In the genomic region with DNA sequence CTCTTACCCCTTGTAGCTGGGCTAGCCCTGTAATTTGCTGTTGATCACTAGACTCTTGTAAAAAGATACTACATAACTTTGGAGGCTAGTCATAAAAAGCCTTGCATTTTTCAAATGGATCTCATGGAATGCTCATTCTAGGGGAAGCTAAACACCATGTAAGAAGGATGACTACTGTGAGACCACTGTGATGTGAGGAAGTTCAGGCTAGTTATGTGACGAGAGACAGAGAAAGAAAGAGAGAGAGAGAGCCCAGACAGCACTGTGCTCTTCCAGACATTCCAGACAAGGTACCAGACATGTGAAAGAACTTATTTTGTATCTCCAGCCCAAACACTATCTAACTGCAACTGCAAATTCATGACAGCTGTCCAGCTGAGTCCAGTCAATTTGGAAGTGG, we compare ENCODE assay signal across 23 cellular contexts.
DNase-seq lines count a peak whose midpoint lies in the region; ATAC-seq, FAIRE-seq and TF ChIP-seq lines count a peak whose summit lies in the region.
"Had no signal": no experiment of that assay in that cellular context is flagged by ENCODE, and none has a peak within 500 bp of the region (broad histone marks: within the 10 kb centered on the region; RNA-seq: fewer than 3 reads in every experiment).

No MANE protein-coding gene starts in this region.

- TF ChIP-seq CTCF in fibroblast of the aortic adventitia (IDR thresholded peaks at IDR 0.05; ENCODE audit: insufficient read depth, low read length), result no peak
- TF ChIP-seq CTCF in retinal pigment epithelial cell (conservative IDR thresholded peaks at IDR 0.05; ENCODE audit: low read depth, low read length), result no peak
- TF ChIP-seq CTCF in CD8-positive, alpha-beta T cell (IDR thresholded peaks at IDR 0.05), result no peak
- no peak for TF ChIP-seq CTCF in PC-9 (conservative IDR thresholded peaks at IDR 0.05)

- H3K27ac ChIP-seq in SJSA1 (peak overlapping the region; percentile 46), PC-9 (no peak overlapping the region)
- no peak overlapping the region for H3K27ac ChIP-seq in CD8-positive, alpha-beta T cell (ENCODE audit: low read depth, low read length)
- H3K27ac ChIP-seq: BLaER1, cardiac muscle cell, right lobe of liver had no signal

- CTCF ChIA-PET in CD8-positive, alpha-beta T cell (lab: Charles Lee), result no interaction called here
- CTCF ChIA-PET in PC-9 (lab: Charles Lee), result no interaction called here

- no peaks in the 10 kb centered on the region for H3K36me3 ChIP-seq in SJSA1
- no peaks in the 10 kb centered on the region for H3K36me3 ChIP-seq in CD8-positive, alpha-beta T cell (ENCODE audit: insufficient read depth, low read length)
- no peaks in the 10 kb centered on the region for H3K36me3 ChIP-seq in PC-9 (ENCODE audit: low read depth)
- H3K36me3 ChIP-seq: BLaER1, cardiac muscle cell, right lobe of liver had no signal

- DNase-seq in EL (peak; percentile 82), SJSA1 (ENCODE audit: low read depth in 1 of 2, low spot score in 2 of 2) (peak; percentile 35 to 75), fibroblast of the aortic adventitia (ENCODE audit: low read depth) (peak; percentile 57), retinal pigment epithelial cell (ENCODE audit: low read depth) (peak; percentile 6), RCC 7860 (ENCODE audit: low spot score) (no peak), PC-9 (no peak)
- DNase-seq in CD8-positive, alpha-beta T cell, result no peak
- DNase-seq: activated CD4-positive, alpha-beta T cell treated with anti-CD3 and anti-CD28 coated beads, Interleukin-2, amount 10 ng/mL, durations not matched to agents 24 days and 14 days; activated naive CD8-positive, alpha-beta T cell treated with anti-CD3 and anti-CD28 coated beads, Interleukin-2, amount 50 U/mL, for 24 hours; glutamatergic neuron; left ventricle myocardium superior; NCI-H1092 treated with DMSO at 0.1 percent for 48 hours; NCI-H2081; NK-92 treated with Interleukin-12 subunit alpha and Interleukin-12 subunit beta, amount 100 ng/mL, for 24 hours; right lobe of liver; RPMI8226; stimulated activated CD4-positive, alpha-beta T cell treated with anti-CD3 and anti-CD28 coated beads, Interleukin-1b, Interleukin-23, amount 100 ng/mL, for 48 hours had no signal

- no peaks in the 10 kb centered on the region for H4K20me1 ChIP-seq in PC-9 (ENCODE audit: insufficient read depth)
- H4K20me1 ChIP-seq: BLaER1 had no signal

- H3K27me3 ChIP-seq in SJSA1 (replicated peaks) (no peaks in the 10 kb centered on the region), PC-9 (ENCODE audit: insufficient read depth, low read depth) (no peaks in the 10 kb centered on the region)
- no peaks in the 10 kb centered on the region for H3K27me3 ChIP-seq in CD8-positive, alpha-beta T cell (ENCODE audit: insufficient read depth, low read length)
- H3K27me3 ChIP-seq: BLaER1, cardiac muscle cell, right lobe of liver had no signal

- H3K4me1 ChIP-seq in SJSA1 (replicated peaks), result peaks cover 27% of the 10 kb centered on the region
- no peaks in the 10 kb centered on the region for H3K4me1 ChIP-seq in CD8-positive, alpha-beta T cell (ENCODE audit: insufficient read depth, low read length)
- no peaks in the 10 kb centered on the region for H3K4me1 ChIP-seq in PC-9 (replicated peaks; ENCODE audit: insufficient read depth)
- H3K4me1 ChIP-seq: BLaER1, right lobe of liver had no signal

- intact Hi-C loops in CD8-positive, alpha-beta T cell (cut with DNase I, micrococcal nuclease), result no loop called here
- intact Hi-C loops in PC-9 (cut with micrococcal nuclease; ENCODE audit: unreplicated experiment), result no loop called here

- BruUV-seq in PC-9 (replicated peaks; lab: Mats Ljungman, UMichigan), result no TSS peak

- ATAC-seq in CD8-positive, alpha-beta T cell, result no peak
- no peak for ATAC-seq in GM21786 (IDR thresholded peaks at IDR 0.05; ENCODE audit: unreplicated experiment)
- ATAC-seq: activated naive CD8-positive, alpha-beta T cell treated with anti-CD3 and anti-CD28 coated beads, Interleukin-2, amount 50 U/mL, for 24 hours; left ventricle myocardium superior; right lobe of liver had no signal

- no peaks in the 10 kb centered on the region for H3K4me1 Mint-ChIP-seq in CD8-positive, alpha-beta T cell (ENCODE audit: low read depth)
- H3K4me1 Mint-ChIP-seq: activated CD4-positive, alpha-beta T cell treated with anti-CD3 and anti-CD28 coated beads, Interleukin-2, amount 10 ng/mL, durations not matched to agents 24 days and 14 days; activated naive CD8-positive, alpha-beta T cell treated with anti-CD3 and anti-CD28 coated beads, Interleukin-2, amount 50 U/mL, for 24 hours had no signal

- no peak overlapping the region for H3K4me3 ChIP-seq in SJSA1
- no peak overlapping the region for H3K4me3 ChIP-seq in fibroblast of the aortic adventitia (ENCODE audit: low read depth, low read length)
- no peak overlapping the region for H3K4me3 ChIP-seq in retinal pigment epithelial cell (ENCODE audit: low read length)
- H3K4me3 ChIP-seq in CD8-positive, alpha-beta T cell (ENCODE audit: low read depth, low read length), result no peak overlapping the region
- H3K4me3 ChIP-seq in PC-9, result no peak overlapping the region
- H3K4me3 ChIP-seq: BLaER1, cardiac muscle cell, right lobe of liver had no signal

- H3K36me3 Mint-ChIP-seq in CD8-positive, alpha-beta T cell, result no peaks in the 10 kb centered on the region
- H3K36me3 Mint-ChIP-seq: type B pancreatic cell had no signal

- FAIRE-seq in RCC 7860 (lab: Jason Lieb, UNC), result no peak
- FAIRE-seq: D721Med had no signal

- H3K79me2 ChIP-seq in PC-9 (ENCODE audit: low read depth), result no peaks in the 10 kb centered on the region

- H3K4me3 Mint-ChIP-seq in CD8-positive, alpha-beta T cell, result no peak overlapping the region
- H3K4me3 Mint-ChIP-seq: activated CD4-positive, alpha-beta T cell treated with anti-CD3 and anti-CD28 coated beads, Interleukin-2, amount 10 ng/mL, durations not matched to agents 24 days and 14 days; activated naive CD8-positive, alpha-beta T cell treated with anti-CD3 and anti-CD28 coated beads, Interleukin-2, amount 50 U/mL, for 24 hours; stimulated activated naive CD8-positive, alpha-beta T cell treated with anti-CD3 and anti-CD28 coated beads, Interleukin-15, Interleukin-2, amounts not matched to agents 100 ng/mL and 50 ng/mL, for 24 hours; type B pancreatic cell had no signal

- no peaks in the 10 kb centered on the region for H3F3A ChIP-seq in PC-9 (ENCODE audit: insufficient read depth, low read depth)

- H2AFZ ChIP-seq in PC-9, result no peak overlapping the region

- H3K9me2 ChIP-seq in PC-9 (ENCODE audit: insufficient read depth), result no peaks in the 10 kb centered on the region

- no peaks in the 10 kb centered on the region for H3K27me3 Mint-ChIP-seq in CD8-positive, alpha-beta T cell (ENCODE audit: low read depth)
- H3K27me3 Mint-ChIP-seq: activated CD4-positive, alpha-beta T cell treated with anti-CD3 and anti-CD28 coated beads, Interleukin-2, amount 10 ng/mL, durations not matched to agents 24 days and 14 days; activated naive CD8-positive, alpha-beta T cell treated with anti-CD3 and anti-CD28 coated beads, Interleukin-2, amount 50 U/mL, for 24 hours; stimulated activated naive CD8-positive, alpha-beta T cell treated with anti-CD3 and anti-CD28 coated beads, Interleukin-15, Interleukin-2, amounts not matched to agents 100 ng/mL and 50 ng/mL, for 24 hours; type B pancreatic cell had no signal

- H3K9me3 ChIP-seq in SJSA1 (replicated peaks) (no peaks in the 10 kb centered on the region), PC-9 (ENCODE audit: insufficient read depth, low read depth) (no peaks in the 10 kb centered on the region)
- no peaks in the 10 kb centered on the region for H3K9me3 ChIP-seq in CD8-positive, alpha-beta T cell (ENCODE audit: low read length)
- H3K9me3 ChIP-seq: right lobe of liver had no signal

- H3K9me3 Mint-ChIP-seq in CD8-positive, alpha-beta T cell, result peaks cover 4% of the 10 kb centered on the region
- H3K9me3 Mint-ChIP-seq: activated CD4-positive, alpha-beta T cell treated with anti-CD3 and anti-CD28 coated beads, Interleukin-2, amount 10 ng/mL, durations not matched to agents 24 days and 14 days had no signal

- no peak overlapping the region for H3K27ac Mint-ChIP-seq in CD8-positive, alpha-beta T cell
- H3K27ac Mint-ChIP-seq: activated CD4-positive, alpha-beta T cell treated with anti-CD3 and anti-CD28 coated beads, Interleukin-2, amount 10 ng/mL, durations not matched to agents 24 days and 14 days; activated naive CD8-positive, alpha-beta T cell treated with anti-CD3 and anti-CD28 coated beads, Interleukin-2, amount 50 U/mL, for 24 hours; stimulated activated naive CD8-positive, alpha-beta T cell treated with anti-CD3 and anti-CD28 coated beads, Interleukin-15, Interleukin-2, amounts not matched to agents 100 ng/mL and 50 ng/mL, for 24 hours; type B pancreatic cell had no signal

- POLR2A ChIA-PET in CD8-positive, alpha-beta T cell (lab: Charles Lee), result no interaction called here
- POLR2A ChIA-PET in PC-9 (lab: Charles Lee; ENCODE audit: unreplicated experiment), result no interaction called here

- H3K4me2 ChIP-seq in PC-9, result no peak overlapping the region
- H3K4me2 ChIP-seq: BLaER1 had no signal

Comparison
In these comparisons a context has a peak if more than half of its experiments do, and no peak if none do; other contexts are left out.
1. DNase-seq: peak in EL (single experiment), SJSA1 (2 of 2), fibroblast of the aortic adventitia (single experiment) and retinal pigment epithelial cell (single experiment); none in RCC 7860 (single experiment), CD8-positive, alpha-beta T cell (0 of 7) and PC-9 (0 of 2).